In genomic region chr10:29761916-29762315, GRCh38 we compare ENCODE assay signal across 2 cellular contexts.
TF ChIP-seq lines count a peak whose summit lies in the region.

No MANE protein-coding gene starts in this region.

TF ChIP-seq in HEK293, 187 proteins besides CTCF, POLR2A, EP300 and RAD21 (continued from another document):
- peak; percentile 50; the same call in 1 of the 2 replicates for TF ChIP-seq ZBTB11 (tag by site-specific recombination; conservative IDR thresholded peaks at IDR 0.05; ENCODE audit: low read depth)

TF ChIP-seq in H1, 55 proteins besides CTCF, POLR2A, EP300 and RAD21 (continued from another document):
- no peak for TF ChIP-seq GTF2F1 (IDR thresholded peaks at IDR 0.05; ENCODE audit: borderline replicate concordance, low read depth, low read length)
